10 cellular contexts compared by ENCODE assay signal in genomic region chr1:101122452-101123166, GRCh38.
A peak's percentile ranks its signal among the peaks of the same experiment; 100 is the strongest.
DNase-seq lines count a peak whose midpoint lies in the region; ATAC-seq and TF ChIP-seq lines count a peak whose summit lies in the region.
"Had no signal": no experiment of that assay in that cellular context is flagged by ENCODE, and none has a peak within 500 bp of the region (broad histone marks: within the 10 kb centered on the region; RNA-seq: fewer than 3 reads in every experiment).

No MANE protein-coding gene starts in this region.

- H3K27me3 Mint-ChIP-seq in activated naive CD8-positive, alpha-beta T cell treated with anti-CD3 and anti-CD28 coated beads for 36 hours: no peaks in the 10 kb centered on the region

- H3K4me3 Mint-ChIP-seq in activated naive CD8-positive, alpha-beta T cell treated with anti-CD3 and anti-CD28 coated beads for 36 hours: peak overlapping the region; percentile 33

- H3K36me3 Mint-ChIP-seq in activated naive CD8-positive, alpha-beta T cell treated with anti-CD3 and anti-CD28 coated beads for 36 hours: peaks cover 9% of the 10 kb centered on the region

- peak; percentile 93 for ATAC-seq in GM19397 (IDR thresholded peaks at IDR 0.05; ENCODE audit: unreplicated experiment)
- ATAC-seq in HG03095 (IDR thresholded peaks at IDR 0.05; ENCODE audit: unreplicated experiment): peak; percentile 93

- peaks cover 7% of the 10 kb centered on the region for H3K9me3 Mint-ChIP-seq in activated naive CD8-positive, alpha-beta T cell treated with anti-CD3 and anti-CD28 coated beads for 36 hours

- H3K27ac ChIP-seq in SJCRH30: no peak overlapping the region
- H3K27ac ChIP-seq: dorsolateral prefrontal cortex had no signal

- no peaks in the 10 kb centered on the region for H3K4me1 ChIP-seq in SJCRH30

- H3K4me1 Mint-ChIP-seq in activated naive CD8-positive, alpha-beta T cell treated with anti-CD3 and anti-CD28 coated beads for 36 hours: peaks cover 43% of the 10 kb centered on the region

- H3K4me3 ChIP-seq in GM12865 (ENCODE audit: low read depth, low read length): no peak overlapping the region
- no peak overlapping the region for H3K4me3 ChIP-seq in SJCRH30
- H3K4me3 ChIP-seq: dorsolateral prefrontal cortex had no signal

- H3K36me3 ChIP-seq in SJCRH30: no peaks in the 10 kb centered on the region

- H3K27me3 ChIP-seq in SJCRH30: no peaks in the 10 kb centered on the region

- TF ChIP-seq CTCF in GM12865 (IDR thresholded peaks at IDR 0.05; ENCODE audit: insufficient read depth, low read depth, low read length, missing control alignments): no peak

- peak overlapping the region; percentile 82 for H3K27ac Mint-ChIP-seq in activated naive CD8-positive, alpha-beta T cell treated with anti-CD3 and anti-CD28 coated beads for 36 hours

- peak; percentile 78 for DNase-seq in GM12865 (ENCODE audit: low read depth)
- peak; percentile 13 for DNase-seq in activated naive CD8-positive, alpha-beta T cell treated with anti-CD3 and anti-CD28 coated beads for 36 hours
- DNase-seq in cerebellar nuclear complex (lab: John Stamatoyannopoulos, UW): no peak
- no peak for DNase-seq in NCI-H1694 (lab: John Stamatoyannopoulos, UW)
- DNase-seq in SJCRH30: no peak
- no peak for DNase-seq in NCI-H2196 (lab: John Stamatoyannopoulos, UW; ENCODE audit: unreplicated experiment)
- DNase-seq: dorsolateral prefrontal cortex, NCI-H1048 had no signal

- H3K9me3 ChIP-seq in SJCRH30 (replicated peaks): no peaks in the 10 kb centered on the region

Comparison
In these comparisons a context has a peak if more than half of its experiments do, and no peak if none do; other contexts are left out.
1. DNase-seq: peak in GM12865 (single experiment) and activated naive CD8-positive, alpha-beta T cell treated with anti-CD3 and anti-CD28 coated beads for 36 hours (single experiment); none in cerebellar nuclear complex (0 of 2), NCI-H1694 (single experiment), SJCRH30 (0 of 2) and NCI-H2196 (single experiment).